Comparison of ENCODE assay signal across 8 cellular contexts in genomic region chr9:27276182-27277030, GRCh38. TPM values are rescaled to one million over a fixed set of nuclear protein-coding genes. Genes with fewer than 3 reads are reported as not detected.
DNase-seq lines count a peak whose midpoint lies in the region; ATAC-seq, FAIRE-seq and TF ChIP-seq lines count a peak whose summit lies in the region.

No MANE protein-coding gene starts in this region.

- H3K36me3 Mint-ChIP-seq in central memory CD8-positive, alpha-beta T cell (ENCODE audit: insufficient read depth): no peaks in the 10 kb centered on the region

- H3K27me3 ChIP-seq in right lobe of liver: no peaks in the 10 kb centered on the region

- H3K27ac ChIP-seq in right lobe of liver: no peak overlapping the region

- peak; percentile 19 for ATAC-seq in central memory CD8-positive, alpha-beta T cell (replicated peaks; ENCODE audit: extremely low read depth, poor library complexity, severe bottlenecking)
- ATAC-seq in right lobe of liver: peak; percentile 80 to 91 (median 88)

- DNase-seq in GM12864 (ENCODE audit: low read depth) (no peak), HPDE6-E6E7 (ENCODE audit: extremely low spot score) (peak; percentile 23), NCI-H82 treated with DMSO at 0.1 percent for 48 hours (lab: John Stamatoyannopoulos, UW; ENCODE audit: unreplicated experiment) (peak; percentile 28), right lobe of liver (no peak), urothelium cell line (ENCODE audit: low spot score) (peak; percentile 70)
- DNase-seq in central memory CD8-positive, alpha-beta T cell (ENCODE audit: low spot score in 2 of 2): no peak
- DNase-seq in activated effector memory CD4-positive, alpha-beta T cell treated with Interleukin-2 at 50 U/mL for 16 hours: no peak

- no peaks in the 10 kb centered on the region for H3K9me3 Mint-ChIP-seq in central memory CD8-positive, alpha-beta T cell

- no peaks in the 10 kb centered on the region for H3K36me3 ChIP-seq in right lobe of liver

- TF ChIP-seq POLR2A in right lobe of liver (IDR thresholded peaks at IDR 0.05): no peak

- WGBS in right lobe of liver (ENCODE audit: insufficient coverage, low coverage, low lambda C conversion rate, missing lambda C conversion rate): 35% methylated on average over 13 of the region's 13 CpGs

- intact Hi-C loops in right lobe of liver (cut with DNase I): loop anchor here in 1 of 2 donors (10.0 kb wide), 1 partner anchor 242 kb away; no protein-coding TSS in a partner anchor

- peaks cover 0 to 8% (median 0%) of the 10 kb centered on the region in 4 donors for H3K4me1 ChIP-seq in right lobe of liver

- TF ChIP-seq CTCF in GM12864 (IDR thresholded peaks at IDR 0.05; ENCODE audit: low read depth, low read length, missing control alignments): peak; percentile 64
- peak; percentile 71 to 84 (median 81) for TF ChIP-seq CTCF in right lobe of liver (IDR thresholded peaks at IDR 0.05)

- H3K4me3 Mint-ChIP-seq in central memory CD8-positive, alpha-beta T cell: no peak overlapping the region

- H3K27me3 Mint-ChIP-seq in central memory CD8-positive, alpha-beta T cell: no peaks in the 10 kb centered on the region

- H3K9me3 ChIP-seq in right lobe of liver: no peaks in the 10 kb centered on the region

- H3K27ac Mint-ChIP-seq in central memory CD8-positive, alpha-beta T cell (ENCODE audit: low read depth): no peak overlapping the region

- FAIRE-seq in A204.1 (lab: Jason Lieb, UNC) (peak; percentile 92), urothelium cell line (lab: Jason Lieb, UNC) (peak; percentile 97)

- H3K4me3 ChIP-seq in GM12864 (ENCODE audit: low read depth, low read length) (no peak overlapping the region), right lobe of liver (no peak overlapping the region)

- peaks cover 4% of the 10 kb centered on the region for H3K4me1 Mint-ChIP-seq in central memory CD8-positive, alpha-beta T cell

RNA-seq across cellular contexts. Expression of gene EQTN, which starts 20.5 kb away (rescaled TPM):
- total RNA-seq in right lobe of liver: not detected

Comparison
In these comparisons a context has a peak if more than half of its experiments do, and no peak if none do; other contexts are left out.
1. DNase-seq: peak in HPDE6-E6E7 (single experiment), NCI-H82 treated with DMSO at 0.1 percent for 48 hours (single experiment) and urothelium cell line (single experiment); none in GM12864 (single experiment), central memory CD8-positive, alpha-beta T cell (0 of 2), right lobe of liver (0 of 3) and activated effector memory CD4-positive, alpha-beta T cell treated with Interleukin-2 at 50 U/mL for 16 hours (single experiment).